ENCODE assay signal across 27 cellular contexts in the genomic region with DNA sequence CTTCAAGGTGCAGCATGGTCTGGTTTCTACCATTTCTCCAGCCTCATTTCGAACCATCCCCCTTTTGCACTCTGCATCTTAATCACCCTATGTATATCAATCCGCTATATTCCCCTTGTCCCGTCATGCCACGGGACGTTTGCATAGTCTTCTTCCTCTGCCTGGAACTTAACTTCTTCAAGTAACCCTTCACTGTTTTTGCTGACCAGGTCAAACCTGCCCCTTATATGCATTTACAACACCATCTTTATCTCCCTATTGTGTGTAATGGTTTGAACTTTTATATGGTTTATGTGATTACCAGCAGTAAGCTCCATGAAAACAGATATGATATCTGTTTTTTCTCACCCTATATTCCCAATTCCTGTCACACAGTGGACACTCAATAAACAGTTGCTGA. TPM values are rescaled to one million over a fixed set of nuclear protein-coding genes. Genes with fewer than 3 reads are reported as not detected.
DNase-seq lines count a peak whose midpoint lies in the region; ATAC-seq, FAIRE-seq and TF ChIP-seq lines count a peak whose summit lies in the region.
"Had no signal": no experiment of that assay in that cellular context is flagged by ENCODE, and none has a peak within 500 bp of the region (broad histone marks: within the 10 kb centered on the region; RNA-seq: fewer than 3 reads in every experiment).

No MANE protein-coding gene starts in this region.

- TF ChIP-seq POLR2A in K562 (conservative IDR thresholded peaks at IDR 0.05) = no peak

- no peaks in the 10 kb centered on the region for H3K27me3 ChIP-seq in K562 (ENCODE audit: control insufficient read depth in 2 of 2, insufficient read depth in 2 of 2, low read length in 2 of 2)
- H3K27me3 ChIP-seq: SJSA1, upper lobe of left lung had no signal

- H3K9ac ChIP-seq in K562 (ENCODE audit: insufficient read depth in 1 of 2, low read depth in 2 of 2, low read length in 2 of 2) = no peak overlapping the region

- POLR2A ChIA-PET in K562 (lab: Yijun Ruan, JAX) = no interaction called here

- no peaks in the 10 kb centered on the region for H3K9me1 ChIP-seq in K562 (ENCODE audit: control insufficient read depth, insufficient read depth, low read length)

- no peaks in the 10 kb centered on the region for H3K27me3 Mint-ChIP-seq in T-helper 2 cell treated with Interferon-gamma antibody and Interleukin-4, amounts not matched to agents 5 μg/mL and 100 μg/mL, for 36 hours (ENCODE audit: low read depth)
- H3K27me3 Mint-ChIP-seq in HFFc6 (ENCODE audit: insufficient read depth) = no peaks in the 10 kb centered on the region; the same call in 1 of the 2 replicates
- H3K27me3 Mint-ChIP-seq in nephron progenitor cell (ENCODE audit: low read depth, poor library complexity) = no peaks in the 10 kb centered on the region
- H3K27me3 Mint-ChIP-seq: central memory CD8-positive, alpha-beta T cell; dendritic cell treated with granulocyte-macrophage colony-stimulating factor and Interleukin-4, amounts not matched to agents 40 ng/mL and 50 ng/mL, for 4 days had no signal

- H3K27ac Mint-ChIP-seq in T-helper 2 cell treated with Interferon-gamma antibody and Interleukin-4, amounts not matched to agents 5 μg/mL and 100 μg/mL, for 36 hours = no peak overlapping the region
- H3K27ac Mint-ChIP-seq in HFFc6 (no peak overlapping the region), nephron progenitor cell (no peak overlapping the region)
- H3K27ac Mint-ChIP-seq: CD14-positive monocyte; dendritic cell treated with granulocyte-macrophage colony-stimulating factor and Interleukin-4, amounts not matched to agents 40 ng/mL and 50 ng/mL, for 4 days had no signal

- no peak for DNase-seq in T-helper 2 cell treated with Interferon-gamma antibody and Interleukin-4, amounts not matched to agents 5 μg/mL and 100 μg/mL, for 36 hours (ENCODE audit: low spot score)
- DNase-seq in T-helper 2 cell (no peak), HFFc6 (no peak), K562 (ENCODE audit: extremely low read depth in 1 of 4, low spot score in 3 of 4) (no peak), nephron progenitor cell (no peak)
- DNase-seq in NK-92 treated with Interleukin-12 subunit alpha and Interleukin-12 subunit beta, amount 100 ng/mL, for 24 hours (lab: John Stamatoyannopoulos, UW) = no peak
- DNase-seq: 8988T; activated CD4-positive, alpha-beta T cell treated with anti-CD3 and anti-CD28 coated beads for 1 hour; DMS79 treated with DMSO at 0.1 percent for 48 hours; GF-D8; HCEC 1CT; KBM-7; mammary epithelial cell; NCI-H1105; NCI-H187; NCI-H2171 treated with DMSO at 0.1 percent for 48 hours; NCI-H510A treated with DMSO at 0.1 percent for 48 hours; stimulated activated CD4-positive, alpha-beta T cell treated with anti-CD3 and anti-CD28 coated beads, Interleukin-15, amount 100 ng/mL, for 24 hours; stimulated activated CD4-positive, alpha-beta T cell treated with anti-CD3 and anti-CD28 coated beads, Interleukin-4, amount 100 ng/mL, for 4 hours; upper lobe of left lung had no signal

- no peak for TF ChIP-seq RAD21 in K562 (CRISPR knock-in tag; conservative IDR thresholded peaks at IDR 0.05 in 1 of 2, IDR thresholded peaks at IDR 0.05 in 1 of 2)

- H3K4me1 Mint-ChIP-seq in T-helper 2 cell treated with Interferon-gamma antibody and Interleukin-4, amounts not matched to agents 5 μg/mL and 100 μg/mL, for 36 hours (ENCODE audit: low read depth) = peaks cover 35% of the 10 kb centered on the region
- H3K4me1 Mint-ChIP-seq in HFFc6 (ENCODE audit: low read depth) = peaks cover 34% of the 10 kb centered on the region
- H3K4me1 Mint-ChIP-seq in nephron progenitor cell = peaks cover 42% of the 10 kb centered on the region

- FAIRE-seq in K562 (lab: Jason Lieb, UNC) = no peak

- H2AFZ ChIP-seq in K562 (ENCODE audit: low read depth, low read length) = no peak overlapping the region

- CTCF ChIA-PET in K562 (lab: Yijun Ruan, JAX; ENCODE audit: low intra/inter-chr PET ratio) = no interaction called here

- H3K36me3 ChIP-seq in K562 (ENCODE audit: control insufficient read depth, insufficient read depth, low read length) = peaks cover 33% of the 10 kb centered on the region; the same call in 2 of the 3 replicates
- H3K36me3 ChIP-seq: prostate gland had no signal

- no peaks in the 10 kb centered on the region for H3K9me3 Mint-ChIP-seq in T-helper 2 cell treated with Interferon-gamma antibody and Interleukin-4, amounts not matched to agents 5 μg/mL and 100 μg/mL, for 36 hours
- H3K9me3 Mint-ChIP-seq in HFFc6 (no peaks in the 10 kb centered on the region), nephron progenitor cell (no peaks in the 10 kb centered on the region)
- H3K9me3 Mint-ChIP-seq: central memory CD8-positive, alpha-beta T cell; dendritic cell treated with granulocyte-macrophage colony-stimulating factor and Interleukin-4, amounts not matched to agents 40 ng/mL and 50 ng/mL, for 4 days had no signal

- peaks cover 9 to 13% of the 10 kb centered on the region in 2 experiments; a peak in 3 of 5 replicates for H3K4me1 ChIP-seq in K562 (replicated peaks in 1 of 2; ENCODE audit: control insufficient read depth in 2 of 2, insufficient read depth in 2 of 2, low read length in 2 of 2)
- H3K4me1 ChIP-seq: prostate gland had no signal

- no TSS peak for BruUV-seq in K562 (replicated peaks; lab: Mats Ljungman, UMichigan)

- intact Hi-C loops in K562 (cut with micrococcal nuclease) = loop anchor here (5.0 kb wide), 1 partner anchor 117 kb away; no protein-coding TSS in a partner anchor

- no peak for TF ChIP-seq EP300 in K562 (IDR thresholded peaks at IDR 0.05; ENCODE audit: low read length)

- TF ChIP-seq CTCF in HFFc6 (IDR thresholded peaks at IDR 0.05) (no peak), K562 (IDR thresholded peaks at IDR 0.05 in 2 of 3, conservative IDR thresholded peaks at IDR 0.05 in 1 of 3; ENCODE audit: insufficient read depth in 2 of 3, low read depth in 1 of 3, low read length in 3 of 3) (no peak), nephron progenitor cell (IDR thresholded peaks at IDR 0.05) (no peak)

- no peak overlapping the region for H3K4me2 ChIP-seq in K562 (ENCODE audit: insufficient read depth, low read length)

- H3K4me3 ChIP-seq in K562 = no peak overlapping the region
- H3K4me3 ChIP-seq: prostate gland, SJSA1, upper lobe of left lung had no signal

- peaks cover 33% of the 10 kb centered on the region for H3K79me2 ChIP-seq in K562 (ENCODE audit: control insufficient read depth, insufficient read depth, low read length)

- H3K4me3 Mint-ChIP-seq in T-helper 2 cell treated with Interferon-gamma antibody and Interleukin-4, amounts not matched to agents 5 μg/mL and 100 μg/mL, for 36 hours = peak overlapping the region; percentile 15
- 0 out of 2 replicates have a peak overlapping the region, but pooled peaks have one; percentile 0 for H3K4me3 Mint-ChIP-seq in HFFc6
- peak overlapping the region; percentile 61 for H3K4me3 Mint-ChIP-seq in nephron progenitor cell
- H3K4me3 Mint-ChIP-seq: CD14-positive monocyte; dendritic cell treated with granulocyte-macrophage colony-stimulating factor and Interleukin-4, amounts not matched to agents 40 ng/mL and 50 ng/mL, for 4 days had no signal

- in situ Hi-C loops in K562 (cut with MboI) = no loop called here

- H3K36me3 Mint-ChIP-seq in T-helper 2 cell treated with Interferon-gamma antibody and Interleukin-4, amounts not matched to agents 5 μg/mL and 100 μg/mL, for 36 hours (ENCODE audit: low read depth) = peaks cover 21% of the 10 kb centered on the region
- peaks cover 31% of the 10 kb centered on the region for H3K36me3 Mint-ChIP-seq in HFFc6 (ENCODE audit: low read depth)
- peaks cover 45% of the 10 kb centered on the region for H3K36me3 Mint-ChIP-seq in nephron progenitor cell (ENCODE audit: low read depth)

- ATAC-seq in K562 (no peak), GM19351 (IDR thresholded peaks at IDR 0.05; ENCODE audit: unreplicated experiment) (no peak), HG02973 (IDR thresholded peaks at IDR 0.05; ENCODE audit: unreplicated experiment) (no peak)

- H3K27ac ChIP-seq in K562 (ENCODE audit: extremely low read depth, low read depth, low read length) = no peak overlapping the region
- H3K27ac ChIP-seq: prostate gland, SJSA1, upper lobe of left lung had no signal

- H4K20me1 ChIP-seq in K562 (replicated peaks; ENCODE audit: control insufficient read depth, insufficient read depth, low read length) = no peaks in the 10 kb centered on the region

- H3K9me3 ChIP-seq in K562 (replicated peaks; ENCODE audit: control insufficient read depth, insufficient read depth, low read depth, low read length) = no peaks in the 10 kb centered on the region
- H3K9me3 ChIP-seq: prostate gland, SJSA1, upper lobe of left lung had no signal

- 93% methylated on average over 5 of the region's 5 CpGs for WGBS in K562 (ENCODE audit: insufficient coverage, low coverage, missing lambda C conversion rate)

RNA-seq across cellular contexts. Expression of a gene that starts 2.3 kb away (rescaled TPM):
- 10 to 100 TPM; 35.6 to 43.3 (median 37.1) TPM for total RNA-seq in HFFc6 (2021; fragmentation: NEBNext Ultra II Directional; extraction: Animal tissue kit (Norgen Biotek cat#: 25700))
- total RNA-seq in K562 (2011; cell fraction: chromatin; rRNA removed; ENCODE audit: low replicate concordance) = 62.1 and 168 TPM in 2 replicates
- 28.7 and 34.9 TPM in 2 replicates for total RNA-seq in K562 (2011; cell fraction: nucleolus; rRNA removed)
- total RNA-seq in K562 (2011; cell fraction: nucleoplasm; rRNA removed) = 61.0 and 81.9 TPM in 2 replicates
- total RNA-seq in K562 (2014; rRNA removed) (17.9 and 21.3 TPM in 2 replicates), K562 (2014; rRNA removed; fragmentation: Illumina TruSeq; extraction: Trizol) (42.6 and 44.6 TPM in 2 replicates), K562 (2015; rRNA removed; fragmentation: Illumina TruSeq; extraction: Trizol) (34.1 and 34.4 TPM in 2 replicates), K562 (2021) (27.0 and 27.4 TPM in 2 replicates)
- polyA plus RNA-seq in K562 (2011; rRNA removed) (37.1 and 48.2 TPM in 2 replicates), K562 (2014; fragmentation: Illumina TruSeq; extraction: Trizol) (30.8 and 38.3 TPM in 2 replicates), K562 (2014; fragmentation: Nextera tagmentation; extraction: Ambion mirVana) (10 to 100 TPM; 21.3 to 43.6 TPM), K562 (2014; rRNA removed) (24.1 and 31.5 TPM in 2 replicates)
- 13.3 and 19.3 TPM in 2 replicates for polyA plus RNA-seq in K562 (2011; cell fraction: cytosol; rRNA removed)
- polyA plus RNA-seq in K562 (2011; cell fraction: nucleus; rRNA removed) = 47.8 and 80.7 TPM in 2 replicates
- polyA plus RNA-seq in K562 (2012) = 27.7 and 37.9 TPM in 2 replicates
- polyA minus RNA-seq in K562 (2011; rRNA and poly(A)+ RNA removed) = 52.9 and 57.7 TPM in 2 replicates
- 14.2 and 14.5 TPM in 2 replicates for polyA minus RNA-seq in K562 (2011; cell fraction: cytosol; rRNA and poly(A)+ RNA removed)
- 30.6 and 73.8 TPM in 2 replicates for polyA minus RNA-seq in K562 (2011; cell fraction: nucleus; rRNA and poly(A)+ RNA removed)

RNA-seq across cellular contexts. Expression of a gene that starts 59.4 kb away (rescaled TPM):
- 10 to 100 TPM; 26.2 to 29.6 (median 28.7) TPM for total RNA-seq in HFFc6 (2021; fragmentation: NEBNext Ultra II Directional; extraction: Animal tissue kit (Norgen Biotek cat#: 25700))
- total RNA-seq in K562 (2011; cell fraction: chromatin; rRNA removed; ENCODE audit: low replicate concordance) = 29.4 and 37.7 TPM in 2 replicates
- total RNA-seq in K562 (2011; cell fraction: nucleolus; rRNA removed) = 12.2 and 14.3 TPM in 2 replicates
- 18.5 and 30.5 TPM in 2 replicates for total RNA-seq in K562 (2011; cell fraction: nucleoplasm; rRNA removed)
- total RNA-seq in K562 (2014; rRNA removed) (6.7 and 6.9 TPM in 2 replicates), K562 (2014; rRNA removed; fragmentation: Illumina TruSeq; extraction: Trizol) (8.4 and 9.4 TPM in 2 replicates), K562 (2015; rRNA removed; fragmentation: Illumina TruSeq; extraction: Trizol) (8.6 and 8.7 TPM in 2 replicates), K562 (2021) (16.4 and 18.8 TPM in 2 replicates)
- polyA plus RNA-seq in K562 (2011; rRNA removed) (6.7 and 7.4 TPM in 2 replicates), K562 (2014; fragmentation: Illumina TruSeq; extraction: Trizol) (8.9 and 10.9 TPM in 2 replicates), K562 (2014; fragmentation: Nextera tagmentation; extraction: Ambion mirVana) (under 1 TPM; 0.96 TPM), K562 (2014; rRNA removed) (4.5 and 5.5 TPM in 2 replicates)
- 4.1 and 4.9 TPM in 2 replicates for polyA plus RNA-seq in K562 (2011; cell fraction: cytosol; rRNA removed)
- polyA plus RNA-seq in K562 (2011; cell fraction: nucleus; rRNA removed) = 6.1 and 9.4 TPM in 2 replicates
- 6.3 and 8.0 TPM in 2 replicates for polyA plus RNA-seq in K562 (2012)
- polyA minus RNA-seq in K562 (2011; rRNA and poly(A)+ RNA removed) = 18.5 and 19.5 TPM in 2 replicates
- 5.2 and 7.5 TPM in 2 replicates for polyA minus RNA-seq in K562 (2011; cell fraction: cytosol; rRNA and poly(A)+ RNA removed)
- 6.2 and 12.7 TPM in 2 replicates for polyA minus RNA-seq in K562 (2011; cell fraction: nucleus; rRNA and poly(A)+ RNA removed)
- polyA plus RNA-seq: CD14-positive monocyte had no signal

Comparison
In these comparisons a context has a peak if more than half of its experiments do, and no peak if none do; other contexts are left out.
1. H3K4me3 Mint-ChIP-seq: peak in every context shown above with its lines; median percentile 61 in nephron progenitor cell; 15 in T-helper 2 cell treated with Interferon-gamma antibody and Interleukin-4, amounts not matched to agents 5 μg/mL and 100 μg/mL, for 36 hours; 0 in HFFc6.